In genomic region chr7:128904381-128905197, GRCh38 we compare ENCODE assay signal across 8 cellular contexts. TPM values are rescaled to one million over a fixed set of nuclear protein-coding genes. Genes with fewer than 3 reads are reported as not detected.
A peak's percentile ranks its signal among the peaks of the same experiment; 100 is the strongest.
DNase-seq lines count a peak whose midpoint lies in the region; ATAC-seq and TF ChIP-seq lines count a peak whose summit lies in the region.

No MANE protein-coding gene starts in this region.

- ATAC-seq in memory B cell (ENCODE audit: low read depth) (peak; percentile 92), GM21390 (IDR thresholded peaks at IDR 0.05; ENCODE audit: unreplicated experiment) (no peak), HG02884 (IDR thresholded peaks at IDR 0.05; ENCODE audit: unreplicated experiment) (no peak)

- peaks cover 8% of the 10 kb centered on the region for H3K4me1 Mint-ChIP-seq in memory B cell

- H3K36me3 Mint-ChIP-seq in memory B cell: no peaks in the 10 kb centered on the region

- H3K4me3 ChIP-seq in Peyer's patch: no peak overlapping the region
- no peak overlapping the region for H3K4me3 ChIP-seq in dorsolateral prefrontal cortex

- peak overlapping the region; percentile 64 for H3K27ac Mint-ChIP-seq in memory B cell

- no peaks in the 10 kb centered on the region for H3K9me3 ChIP-seq in Peyer's patch

- H3K4me1 ChIP-seq in Peyer's patch: no peaks in the 10 kb centered on the region

- in situ Hi-C loops in ACHN (cut with HindIII; ENCODE audit: low pct_ligation_motif_present, low pct_unique_long_range_greater_than_20kb, low sequenced_read_pairs): no loop called here

- no peaks in the 10 kb centered on the region for H3K36me3 ChIP-seq in Peyer's patch

- peak; percentile 42 to 76 (median 72) for TF ChIP-seq CTCF in Peyer's patch (IDR thresholded peaks at IDR 0.05)
- TF ChIP-seq CTCF in dorsolateral prefrontal cortex (IDR thresholded peaks at IDR 0.05 in 54 of 56, conservative IDR thresholded peaks at IDR 0.05 in 2 of 56; ENCODE audit: low read depth in 1 of 56, partially characterized antibody in 56 of 56): peak in 55 of 56 donors; percentile 22 to 76 (median 54)

- peak; percentile 82 for DNase-seq in ACHN
- peak; percentile 52 for DNase-seq in EL
- DNase-seq in HuH-7.5 (ENCODE audit: low spot score): peak; percentile 68
- peak in 2 of 3 donors; percentile 49 to 61 for DNase-seq in Peyer's patch
- DNase-seq in dorsolateral prefrontal cortex: no peak
- peak in 1 of 2 donors; percentile 70 for DNase-seq in memory B cell (ENCODE audit: low spot score in 2 of 2)

- no peak overlapping the region for H3K4me3 Mint-ChIP-seq in memory B cell

- no peaks in the 10 kb centered on the region for H3K27me3 ChIP-seq in Peyer's patch
- H3K27me3 ChIP-seq in dorsolateral prefrontal cortex: peaks cover 0 to 40% (median 9%) of the 10 kb centered on the region in 45 donors

- H3K9me3 Mint-ChIP-seq in memory B cell: no peaks in the 10 kb centered on the region

- intact Hi-C loops in dorsolateral prefrontal cortex (cut with DNase I): loop anchor here in 1 of 2 donors (5.0 kb wide), 1 partner anchor 188 kb away; no protein-coding TSS in a partner anchor

- TF ChIP-seq POLR2A in Peyer's patch (IDR thresholded peaks at IDR 0.05): no peak

- H3K27me3 Mint-ChIP-seq in memory B cell: peaks cover 4% of the 10 kb centered on the region

- H3K27ac ChIP-seq in Peyer's patch (no peak overlapping the region), dorsolateral prefrontal cortex (no peak overlapping the region)

RNA-seq across cellular contexts. Expression of gene KCP, which starts 5.9 kb away (rescaled TPM):
- total RNA-seq in Peyer's patch (10 to 100 TPM in 1 of 4 donors, 1 to 10 TPM in 3; 3.3 to 14.1 (median 6.7) TPM), dorsolateral prefrontal cortex (1 to 10 TPM in 8 of 120 experiments, under 1 TPM in 105, not detected in 7; 0.15 to 1.5 (median 0.64) TPM)

RNA-seq across cellular contexts. Expression of gene IRF5, which starts 33.1 kb away (rescaled TPM):
- total RNA-seq in Peyer's patch: 10 to 100 TPM; 16.9 to 27.1 (median 21.7) TPM
- 10 to 100 TPM in 8 of 120 experiments, 1 to 10 TPM in 112; 2.2 to 15.1 (median 5.8) TPM for total RNA-seq in dorsolateral prefrontal cortex

RNA-seq across cellular contexts. Expression of gene ATP6V1F, which starts 41.9 kb away (rescaled TPM):
- 10 to 100 TPM; 71.3 to 88.3 (median 84.6) TPM for total RNA-seq in Peyer's patch
- total RNA-seq in dorsolateral prefrontal cortex: 100 to 1,000 TPM; 118 to 295 (median 219) TPM

Comparison
In these comparisons a context has a peak if more than half of its experiments do, and no peak if none do; other contexts are left out.
1. DNase-seq: peak in ACHN (single experiment), EL (single experiment), HuH-7.5 (single experiment) and Peyer's patch (2 of 3); none in dorsolateral prefrontal cortex (0 of 10).